In the genomic region with DNA sequence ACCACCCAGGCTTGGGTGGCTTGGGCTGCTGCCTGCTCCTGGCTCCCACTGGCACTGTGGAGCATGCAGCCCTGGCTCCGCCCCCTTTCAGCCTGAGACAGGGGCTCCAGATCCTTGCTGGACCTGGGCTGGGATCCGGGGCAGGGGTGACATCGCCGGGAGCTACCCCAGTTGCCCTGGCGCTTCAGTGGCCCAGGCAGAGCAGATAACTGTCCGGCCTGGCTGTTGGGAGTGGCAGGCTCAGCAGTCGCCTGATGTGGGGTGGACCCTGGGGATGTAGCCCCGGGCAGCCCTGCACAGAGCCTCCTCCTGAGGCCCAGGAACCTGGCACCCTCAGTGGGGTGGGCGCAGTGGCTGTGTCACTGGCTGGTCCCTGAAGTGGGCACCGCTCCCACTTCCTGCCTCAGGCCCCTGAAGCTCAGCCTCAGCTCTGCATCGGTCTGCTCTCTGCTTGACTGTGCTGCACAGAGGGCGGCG, we compare ENCODE assay signal across 13 cellular contexts. TPM values are rescaled to one million over a fixed set of nuclear protein-coding genes. Genes with fewer than 3 reads are reported as not detected.
DNase-seq lines count a peak whose midpoint lies in the region; ATAC-seq, FAIRE-seq and TF ChIP-seq lines count a peak whose summit lies in the region.
"Had no signal": no experiment of that assay in that cellular context is flagged by ENCODE, and none has a peak within 500 bp of the region (broad histone marks: within the 10 kb centered on the region; RNA-seq: fewer than 3 reads in every experiment).

No MANE protein-coding gene starts in this region.

- in situ Hi-C loops in GM12878 (cut with MboI): no loop called here

- H3K27me3 Mint-ChIP-seq in activated T-cell treated with anti-CD3 and anti-CD28 coated beads, Interleukin-2, amount 50 U/mL, for 72 hours (ENCODE audit: low read depth): no peaks in the 10 kb centered on the region

- H3K4me3 ChIP-seq in GM12878 (peak overlapping the region; percentile 30; the same call in 1 of the 2 replicates), adrenal gland (no peak overlapping the region)
- H3K4me3 ChIP-seq: esophagus squamous epithelium, ovary had no signal

- no peaks in the 10 kb centered on the region for H3K27me3 ChIP-seq in GM12878 (replicated peaks in 1 of 2; ENCODE audit: control insufficient read depth in 2 of 2, insufficient read depth in 2 of 2, low read length in 1 of 2)
- no peaks in the 10 kb centered on the region for H3K27me3 ChIP-seq in adrenal gland
- H3K27me3 ChIP-seq: esophagus squamous epithelium, ovary had no signal

- WGBS in GM12878 (ENCODE audit: insufficient coverage, insufficient replicate concordance, low lambda C conversion rate, missing lambda C conversion rate): 28% methylated on average over 11 of the region's 13 CpGs
- WGBS in adrenal gland, 4 donors: 85 to 100% (median 93%) methylated on average over 3 to 13 of the region's 13 CpGs

- H4K20me1 ChIP-seq in GM12878 (ENCODE audit: control insufficient read depth, insufficient read depth): no peaks in the 10 kb centered on the region

- peaks cover 17% of the 10 kb centered on the region for H3K4me1 ChIP-seq in GM12878 (ENCODE audit: control insufficient read depth, insufficient read depth, low read length)
- peaks cover 0 to 5% of the 10 kb centered on the region in 2 donors for H3K4me1 ChIP-seq in adrenal gland (replicated peaks in 1 of 2)

- no peak for TF ChIP-seq EP300 in GM12878 (IDR thresholded peaks at IDR 0.05; ENCODE audit: borderline replicate concordance in 1 of 2, control insufficient read depth in 1 of 2, low read depth in 2 of 2, low read length in 2 of 2)

- SMC1A ChIA-PET in GM12878 (lab: Charles Lee; ENCODE audit: uncharacterized antibody, unreplicated experiment): interaction anchor here (0.6 to 1.6 kb wide), 3 partner anchors 19 to 55 kb away, joined by 3 to 5 read pairs (median 5); no protein-coding TSS in a partner anchor

- RAD21 ChIA-PET in GM12878 (lab: Charles Lee; ENCODE audit: unreplicated experiment): interaction anchor here (0.7 kb wide), 1 partner anchor 8 kb away, joined by 3 read pairs; no protein-coding TSS in a partner anchor

- TF ChIP-seq CTCF in GM12878 (IDR thresholded peaks at IDR 0.05 in 2 of 3, conservative IDR thresholded peaks at IDR 0.05 in 1 of 3; ENCODE audit: control insufficient read depth in 2 of 3, extremely low read depth in 1 of 3, insufficient read depth in 1 of 3, low read depth in 3 of 3, low read length in 3 of 3) (no peak), adrenal gland (IDR thresholded peaks at IDR 0.05) (no peak)

- peaks cover 72% of the 10 kb centered on the region for H3K79me2 ChIP-seq in GM12878 (ENCODE audit: control insufficient read depth, insufficient read depth, low read length)

- no TSS peak for BruUV-seq in GM12878 (replicated peaks; lab: Mats Ljungman, UMichigan)

- peak overlapping the region; percentile 73; the same call in 1 of the 2 replicates for H3K4me2 ChIP-seq in GM12878 (ENCODE audit: control insufficient read depth, insufficient read depth)

- H3K9me3 ChIP-seq in GM12878 (replicated peaks; ENCODE audit: control insufficient read depth, insufficient read depth, low read length) (no peaks in the 10 kb centered on the region), adrenal gland (replicated peaks in 1 of 3) (no peaks in the 10 kb centered on the region)
- H3K9me3 ChIP-seq: esophagus squamous epithelium, ovary had no signal

- H3K27ac Mint-ChIP-seq in activated T-cell treated with anti-CD3 and anti-CD28 coated beads, Interleukin-2, amount 50 U/mL, for 72 hours: no peak overlapping the region

- peaks cover 5 to 23% of the 10 kb centered on the region in 2 donors for H3K36me3 Mint-ChIP-seq in activated T-cell treated with anti-CD3 and anti-CD28 coated beads, Interleukin-2, amount 50 U/mL, for 72 hours (ENCODE audit: insufficient read depth in 2 of 2)

- H3K27ac ChIP-seq in GM12878 (ENCODE audit: control insufficient read depth, insufficient read depth): peak overlapping the region; percentile 59
- peak overlapping the region; percentile 74 for H3K27ac ChIP-seq in substantia nigra (ENCODE audit: low read depth, low read length, poor library complexity, severe bottlenecking)
- H3K27ac ChIP-seq in adrenal gland: no peak overlapping the region
- H3K27ac ChIP-seq: esophagus squamous epithelium, ovary had no signal

- H3K4me3 Mint-ChIP-seq in activated T-cell treated with anti-CD3 and anti-CD28 coated beads, Interleukin-2, amount 50 U/mL, for 72 hours: no peak overlapping the region

- peak overlapping the region; percentile 12; the same call in 1 of the 2 replicates for H3K9ac ChIP-seq in GM12878 (ENCODE audit: control insufficient read depth, insufficient read depth, low read length)

- intact Hi-C loops in GM12878 (cut with micrococcal nuclease; ENCODE audit: unreplicated experiment): loop anchor here (10.0 kb wide), 1 partner anchor 246 kb away; no protein-coding TSS in a partner anchor
- intact Hi-C loops in adrenal gland (cut with DNase I): no loop called here

- FAIRE-seq in GM12878 (lab: Jason Lieb, UNC): no peak
- FAIRE-seq: A204.1, keratinocyte had no signal

- POLR2A ChIA-PET in GM12878 (lab: Charles Lee): no interaction called here

- TF ChIP-seq POLR2A in GM12878 (IDR thresholded peaks at IDR 0.05; ENCODE audit: low read depth, low read length) (no peak; the same call in 1 of the 2 replicates), adrenal gland (IDR thresholded peaks at IDR 0.05) (no peak)

- CTCF ChIA-PET in GM12878 (lab: Yijun Ruan, JAX): interaction anchor here (0.9 kb wide), 1 partner anchor 10 kb away, joined by 3 read pairs; no protein-coding TSS in a partner anchor

- no peak for TF ChIP-seq RAD21 in GM12878 (IDR thresholded peaks at IDR 0.05; ENCODE audit: insufficient read depth, low read depth, low read length)

- H2AFZ ChIP-seq in GM12878 (ENCODE audit: control insufficient read depth, low read depth, low read length): no peak overlapping the region; the same call in 1 of the 2 replicates

- no peaks in the 10 kb centered on the region for H3K9me3 Mint-ChIP-seq in activated T-cell treated with anti-CD3 and anti-CD28 coated beads, Interleukin-2, amount 50 U/mL, for 72 hours

- no peak for DNase-seq in activated T-cell treated with anti-CD3 and anti-CD28 coated beads, Interleukin-2, amount 50 U/mL, for 72 hours
- no peak for DNase-seq in activated T-cell treated with anti-CD3 and anti-CD28 coated beads for 4 hours
- no peak for DNase-seq in GM12878 (ENCODE audit: low read depth, low spot score)
- DNase-seq in substantia nigra (lab: John Stamatoyannopoulos, UW): peak in 7 of 49 donors; percentile 6 to 79 (median 13)
- DNase-seq in NCI-H146 treated with DMSO at 0.1 percent for 48 hours (lab: John Stamatoyannopoulos, UW; ENCODE audit: unreplicated experiment): no peak
- no peak for DNase-seq in GM19240 (ENCODE audit: insufficient read length, low spot score)
- no peak for DNase-seq in adrenal gland
- DNase-seq: esophagus squamous epithelium, NCI-H2081 treated with DMSO at 0.1 percent for 48 hours had no signal

- H3K36me3 ChIP-seq in GM12878 (ENCODE audit: control insufficient read depth in 2 of 2, insufficient read depth in 2 of 2, low read length in 1 of 2) (peaks cover 5 to 6% of the 10 kb centered on the region in 2 experiments; a peak in 3 of 4 replicates), adrenal gland (replicated peaks in 1 of 2) (no peaks in the 10 kb centered on the region)
- H3K36me3 ChIP-seq: esophagus squamous epithelium, ovary had no signal

- peak; percentile 20 to 21 for ATAC-seq in activated T-cell treated with anti-CD3 and anti-CD28 coated beads, Interleukin-2, amount 50 U/mL, for 72 hours (replicated peaks in 1 of 2)
- peak; percentile 18 for ATAC-seq in HG02938 (IDR thresholded peaks at IDR 0.05; ENCODE audit: unreplicated experiment)
- ATAC-seq in GM12878: peak; percentile 73

- peaks cover 51% of the 10 kb centered on the region for H3K4me1 Mint-ChIP-seq in activated T-cell treated with anti-CD3 and anti-CD28 coated beads, Interleukin-2, amount 50 U/mL, for 72 hours (ENCODE audit: low read depth)

TF ChIP-seq in GM12878, 131 proteins besides CTCF, POLR2A, EP300 and RAD21 (continues in another document):
- no peak for TF ChIP-seq SMARCA5 (IDR thresholded peaks at IDR 0.05)

RNA-seq across cellular contexts. Expression of a gene that starts 57.9 kb away (rescaled TPM):
- total RNA-seq in activated T-cell treated with anti-CD3 and anti-CD28 coated beads, Interleukin-2, amount 50 U/mL, for 72 hours: 10 to 100 TPM; 49.6 to 59.8 TPM
- total RNA-seq in GM12878 (2013; cell fraction: nucleolus; rRNA removed): 130 and 133 TPM in 2 replicates
- 82.3 and 85.5 TPM in 2 replicates for total RNA-seq in GM12878 (2014; rRNA removed)
- 86.3 and 88.7 TPM in 2 replicates for total RNA-seq in GM12878 (2014; rRNA removed; fragmentation: Illumina TruSeq; extraction: Trizol)
- total RNA-seq in GM12878 (2021): 106 and 107 TPM in 2 replicates
- polyA plus RNA-seq in GM12878 (2011; ENCODE audit: low read depth): 20.9 TPM
- 21.3 and 24.2 TPM in 2 replicates for polyA plus RNA-seq in GM12878 (2011; rRNA removed)
- polyA plus RNA-seq in GM12878 (2011; cell fraction: cytosol; rRNA removed): 12.5 and 19.7 TPM in 2 replicates
- polyA plus RNA-seq in GM12878 (2011; cell fraction: nucleus; rRNA removed): 10.7 and 11.2 TPM in 2 replicates
- polyA plus RNA-seq in GM12878 (2012): 20.4 and 34.4 TPM in 2 replicates
- 74.1 and 88.8 TPM in 2 replicates for polyA plus RNA-seq in GM12878 (2014; fragmentation: Illumina TruSeq; extraction: Trizol)
- polyA plus RNA-seq in GM12878 (2014; fragmentation: Nextera tagmentation; extraction: Ambion mirVana): 10 to 100 TPM; 25.0 to 45.6 TPM
- 47.5 and 50.1 TPM in 2 replicates for polyA plus RNA-seq in GM12878 (2014; rRNA removed)
- 10 to 100 TPM; 64.2 to 68.3 TPM for polyA plus RNA-seq in GM12878 (2016; fragmentation: Nextera tagmentation; extraction: Ambion mirVana)
- 29.7 and 42.8 TPM in 2 replicates for polyA minus RNA-seq in GM12878 (2011; rRNA and poly(A)+ RNA removed)
- polyA minus RNA-seq in GM12878 (2011; cell fraction: cytosol; rRNA and poly(A)+ RNA removed): 9.6 and 9.9 TPM in 2 replicates
- polyA minus RNA-seq in GM12878 (2011; cell fraction: nucleus; rRNA and poly(A)+ RNA removed): 31.3 and 55.2 TPM in 2 replicates
- total RNA-seq in adrenal gland: 10 to 100 TPM; 14.3 to 32.1 (median 24.1) TPM
- polyA plus RNA-seq in adrenal gland: 10 to 100 TPM in 1 of 3 donors, 1 to 10 TPM in 2; 7.8 to 19.1 (median 8.4) TPM

Comparison
In these comparisons a context has a peak if more than half of its experiments do, and no peak if none do; other contexts are left out.
1. ATAC-seq: peak in every context shown above with its lines; median percentile 73 in GM12878; 20 in activated T-cell treated with anti-CD3 and anti-CD28 coated beads, Interleukin-2, amount 50 U/mL, for 72 hours; 18 in HG02938.
2. H3K27ac ChIP-seq: peak in GM12878 (single experiment) and substantia nigra (single experiment); none in adrenal gland (0 of 5).